Comparison of ENCODE assay signal across 17 cellular contexts in genomic region chr7:29038463-29038862, GRCh38.
DNase-seq lines count a peak whose midpoint lies in the region; ATAC-seq and TF ChIP-seq lines count a peak whose summit lies in the region.
"Had no signal": no experiment of that assay in that cellular context is flagged by ENCODE, and none has a peak within 500 bp of the region (broad histone marks: within the 10 kb centered on the region; RNA-seq: fewer than 3 reads in every experiment).

No MANE protein-coding gene starts in this region.

- no peak overlapping the region for H3K27ac Mint-ChIP-seq in endodermal cell
- no peak overlapping the region for H3K27ac Mint-ChIP-seq in naive thymus-derived CD4-positive, alpha-beta T cell
- H3K27ac Mint-ChIP-seq: activated CD4-positive, alpha-beta T cell treated with anti-CD3 and anti-CD28 coated beads, Interleukin-2, amount 10 ng/mL, durations not matched to agents 24 days and 14 days; activated naive CD8-positive, alpha-beta T cell had no signal

- no peaks in the 10 kb centered on the region for H3K27me3 Mint-ChIP-seq in endodermal cell (ENCODE audit: insufficient read depth)
- H3K27me3 Mint-ChIP-seq in naive thymus-derived CD4-positive, alpha-beta T cell: peaks cover 0 to 17% (median 0%) of the 10 kb centered on the region in 5 donors
- H3K27me3 Mint-ChIP-seq: activated CD4-positive, alpha-beta T cell treated with anti-CD3 and anti-CD28 coated beads, Interleukin-2, amount 10 ng/mL, durations not matched to agents 24 days and 14 days had no signal

- no peak overlapping the region for H3K9ac ChIP-seq in endodermal cell (ENCODE audit: extremely low read depth, low read length, poor library complexity, severe bottlenecking)

- CTCF ChIA-PET in naive thymus-derived CD4-positive, alpha-beta T cell (lab: Charles Lee): no interaction called here

- peaks cover 50% of the 10 kb centered on the region for H3K4me1 Mint-ChIP-seq in endodermal cell
- peaks cover 0 to 19% (median 0%) of the 10 kb centered on the region in 7 donors for H3K4me1 Mint-ChIP-seq in naive thymus-derived CD4-positive, alpha-beta T cell

- H3K36me3 ChIP-seq in endodermal cell (ENCODE audit: control insufficient read depth, insufficient read depth, low read length) (no peaks in the 10 kb centered on the region), HAP-1 (replicated peaks) (no peaks in the 10 kb centered on the region; the same call in 1 of the 2 replicates), H7 (replicated peaks; ENCODE audit: control insufficient read depth, insufficient read depth, low read length) (no peaks in the 10 kb centered on the region)
- no peaks in the 10 kb centered on the region for H3K36me3 ChIP-seq in naive thymus-derived CD4-positive, alpha-beta T cell (ENCODE audit: control insufficient read depth in 2 of 3, insufficient read depth in 3 of 3, low read length in 3 of 3)

- no peak overlapping the region for H3K27ac ChIP-seq in endodermal cell (ENCODE audit: low read depth, low read length)
- H3K27ac ChIP-seq in naive thymus-derived CD4-positive, alpha-beta T cell (ENCODE audit: low read depth, low read length): no peak overlapping the region

- in situ Hi-C loops in HAP-1 (cut with MboI; ENCODE audit: low sequenced_read_pairs): no loop called here

- H3K4me3 Mint-ChIP-seq in endodermal cell: no peak overlapping the region
- no peak overlapping the region for H3K4me3 Mint-ChIP-seq in naive thymus-derived CD4-positive, alpha-beta T cell
- H3K4me3 Mint-ChIP-seq: activated CD4-positive, alpha-beta T cell treated with anti-CD3 and anti-CD28 coated beads, Interleukin-2, amount 10 ng/mL, durations not matched to agents 24 days and 14 days; activated naive CD8-positive, alpha-beta T cell had no signal

- H3K9me3 ChIP-seq in endodermal cell (ENCODE audit: control insufficient read depth, low read length) (no peaks in the 10 kb centered on the region), HAP-1 (no peaks in the 10 kb centered on the region)
- no peaks in the 10 kb centered on the region for H3K9me3 ChIP-seq in naive thymus-derived CD4-positive, alpha-beta T cell (ENCODE audit: control insufficient read depth in 2 of 3, low read length in 3 of 3)
- H3K9me3 ChIP-seq: Caco-2 had no signal

- H3K9me3 Mint-ChIP-seq in endodermal cell: no peaks in the 10 kb centered on the region
- H3K9me3 Mint-ChIP-seq in naive thymus-derived CD4-positive, alpha-beta T cell: no peaks in the 10 kb centered on the region
- H3K9me3 Mint-ChIP-seq: activated CD4-positive, alpha-beta T cell treated with anti-CD3 and anti-CD28 coated beads, Interleukin-2, amount 10 ng/mL, durations not matched to agents 24 days and 14 days had no signal

- H3K4me3 ChIP-seq in endodermal cell (ENCODE audit: low read length): no peak overlapping the region
- no peak overlapping the region for H3K4me3 ChIP-seq in naive thymus-derived CD4-positive, alpha-beta T cell (ENCODE audit: low read length)
- H3K4me3 ChIP-seq in HAP-1: no peak overlapping the region
- no peak overlapping the region for H3K4me3 ChIP-seq in H7 (ENCODE audit: insufficient read depth, low read depth, low read length)

- ATAC-seq in naive thymus-derived CD4-positive, alpha-beta T cell: peak; percentile 45

- TF ChIP-seq CTCF in endodermal cell (conservative IDR thresholded peaks at IDR 0.05): no peak

- intact Hi-C loops in naive thymus-derived CD4-positive, alpha-beta T cell (cut with micrococcal nuclease): no loop called here

- no peaks in the 10 kb centered on the region for H3K36me3 Mint-ChIP-seq in endodermal cell (ENCODE audit: low read depth)
- H3K36me3 Mint-ChIP-seq in naive thymus-derived CD4-positive, alpha-beta T cell: no peaks in the 10 kb centered on the region
- H3K36me3 Mint-ChIP-seq: activated naive CD8-positive, alpha-beta T cell had no signal

- H3K27me3 ChIP-seq in endodermal cell (ENCODE audit: control insufficient read depth, insufficient read depth, low read length, poor library complexity, severe bottlenecking) (no peaks in the 10 kb centered on the region), HAP-1 (ENCODE audit: low read depth) (no peaks in the 10 kb centered on the region), H7 (ENCODE audit: control insufficient read depth, insufficient read depth, low read length) (no peaks in the 10 kb centered on the region)
- no peaks in the 10 kb centered on the region for H3K27me3 ChIP-seq in naive thymus-derived CD4-positive, alpha-beta T cell (ENCODE audit: control insufficient read depth in 2 of 2, insufficient read depth in 2 of 2, low read length in 2 of 2)

- H3K4me1 ChIP-seq in endodermal cell (ENCODE audit: control insufficient read depth, insufficient read depth, low read length) (peaks cover 17% of the 10 kb centered on the region), HAP-1 (no peaks in the 10 kb centered on the region)
- H3K4me1 ChIP-seq in naive thymus-derived CD4-positive, alpha-beta T cell (ENCODE audit: control insufficient read depth in 2 of 2, insufficient read depth in 2 of 2, low read length in 2 of 2): no peaks in the 10 kb centered on the region

- WGBS in endodermal cell (ENCODE audit: insufficient coverage in 1 of 2, insufficient read length in 1 of 2), 2 experiments: 87% methylated on average over 2 of the region's 2 CpGs; no CpG with 5 or more reads in 1 of the 2 experiments

- POLR2A ChIA-PET in naive thymus-derived CD4-positive, alpha-beta T cell (lab: Charles Lee): no interaction called here

- DNase-seq in DMS153 (lab: John Stamatoyannopoulos, UW) (peak; percentile 85), RPMI7951 (ENCODE audit: low read depth) (peak; percentile 21), endodermal cell (peak; percentile 51), LoVo (ENCODE audit: low spot score) (no peak), HAP-1 (ENCODE audit: low spot score in 2 of 2) (no peak), H7 (no peak), kidney glomerular epithelial cell (lab: John Stamatoyannopoulos, UW) (no peak)
- no peak for DNase-seq in naive thymus-derived CD4-positive, alpha-beta T cell
- DNase-seq: activated CD4-positive, alpha-beta T cell treated with anti-CD3 and anti-CD28 coated beads, Interleukin-2, amount 10 ng/mL, durations not matched to agents 24 days and 14 days; Caco-2; cerebellar nuclear complex; MV-4-11; SIG-M5; stimulated activated CD4-positive, alpha-beta T cell treated with anti-CD3 and anti-CD28 coated beads, Interleukin-2, amount 100 ng/mL, for 24 hours; stimulated activated CD8-positive, alpha-beta memory T cell treated with anti-CD3 and anti-CD28 coated beads, Interleukin-4, amount 100 ng/mL, for 48 hours; T1000 had no signal

Comparison
In these comparisons a context has a peak if more than half of its experiments do, and no peak if none do; other contexts are left out.
1. DNase-seq: peak in DMS153 (single experiment), RPMI7951 (single experiment) and endodermal cell (single experiment); none in naive thymus-derived CD4-positive, alpha-beta T cell (0 of 9), LoVo (single experiment), HAP-1 (0 of 2), H7 (single experiment) and kidney glomerular epithelial cell (single experiment).